ENCODE assay signal across 8 cellular contexts in the genomic region with DNA sequence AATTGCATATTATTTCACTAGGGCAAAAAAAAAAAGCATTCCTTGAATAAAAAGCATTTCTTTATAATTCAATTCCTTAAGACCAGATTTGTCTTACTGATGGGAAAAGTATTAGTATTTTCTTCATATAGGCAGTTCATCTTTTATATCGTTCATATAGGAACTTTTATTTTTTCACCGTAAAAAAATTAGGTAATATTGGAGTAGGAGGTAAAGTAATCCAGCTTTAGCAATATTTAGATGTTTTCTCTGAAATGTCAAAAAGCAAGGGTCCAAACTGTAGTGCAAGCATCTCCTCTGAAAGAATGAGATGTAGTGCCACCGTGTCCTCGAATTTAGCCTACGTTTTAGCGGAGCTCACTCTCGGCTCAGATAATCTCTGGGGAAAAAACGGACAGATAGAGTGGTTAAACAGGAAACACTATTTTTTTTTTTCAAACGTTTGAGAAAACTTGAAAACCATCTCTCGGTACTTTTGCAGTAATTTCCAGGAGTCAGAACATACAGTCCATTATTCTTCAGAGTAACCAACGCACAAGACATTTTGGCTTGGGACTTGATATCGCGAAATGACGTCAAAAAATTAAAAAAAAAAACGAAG. TPM values are rescaled to one million over a fixed set of nuclear protein-coding genes. Genes with fewer than 3 reads are reported as not detected.
A peak's percentile ranks its signal among the peaks of the same experiment; 100 is the strongest.
DNase-seq lines count a peak whose midpoint lies in the region; ATAC-seq and TF ChIP-seq lines count a peak whose summit lies in the region.

No MANE protein-coding gene starts in this region.

- H3K4me3 ChIP-seq in cardiac muscle cell = peak overlapping the region; percentile 78
- peak overlapping the region; percentile 57 for H3K4me3 ChIP-seq in iPS-15b (ENCODE audit: low read depth, low read length)
- H3K4me3 ChIP-seq in stomach smooth muscle (ENCODE audit: low read length in 2 of 2) = peak overlapping the region; percentile 79 to 81

- H3K9me3 Mint-ChIP-seq in activated CD4-positive, alpha-beta memory T cell treated with anti-CD3 and anti-CD28 coated beads for 36 hours = no peaks in the 10 kb centered on the region

- no peaks in the 10 kb centered on the region for H3K9me3 ChIP-seq in cardiac muscle cell (ENCODE audit: low read depth)
- H3K9me3 ChIP-seq in iPS-15b (ENCODE audit: control insufficient read depth, insufficient read depth, low read length) = no peaks in the 10 kb centered on the region
- peaks cover 0 to 3% of the 10 kb centered on the region in 2 donors for H3K9me3 ChIP-seq in stomach smooth muscle (ENCODE audit: control insufficient read depth in 2 of 2, low read length in 2 of 2)

- H3K36me3 Mint-ChIP-seq in activated CD4-positive, alpha-beta memory T cell treated with anti-CD3 and anti-CD28 coated beads for 36 hours = peaks cover 5% of the 10 kb centered on the region

- peaks cover 60% of the 10 kb centered on the region for H3K27me3 Mint-ChIP-seq in activated CD4-positive, alpha-beta memory T cell treated with anti-CD3 and anti-CD28 coated beads for 36 hours

- TF ChIP-seq CTCF in cardiac muscle cell (IDR thresholded peaks at IDR 0.05; ENCODE audit: low read depth, low read length) = no peak

- CTCF ChIA-PET in activated CD4-positive, alpha-beta memory T cell treated with anti-CD3 and anti-CD28 coated beads for 36 hours (lab: Charles Lee) = interaction anchor here (0.6 to 1.5 kb wide), 8 partner anchors 8 to 346 kb away, joined by 3 to 7 read pairs (median 4); a partner anchor contains a TSS

- H3K36me3 ChIP-seq in cardiac muscle cell (no peaks in the 10 kb centered on the region), iPS-15b (ENCODE audit: control insufficient read depth, insufficient read depth, low read length) (no peaks in the 10 kb centered on the region), stomach smooth muscle (ENCODE audit: control insufficient read depth in 2 of 2, insufficient read depth in 2 of 2, low read length in 2 of 2) (no peaks in the 10 kb centered on the region)

- H3K27ac ChIP-seq in cardiac muscle cell (no peak overlapping the region), stomach smooth muscle (ENCODE audit: low read length) (peak overlapping the region; percentile 85)

- H3K4me1 Mint-ChIP-seq in activated CD4-positive, alpha-beta memory T cell treated with anti-CD3 and anti-CD28 coated beads for 36 hours (ENCODE audit: low read depth) = peaks cover 26% of the 10 kb centered on the region

- H3K27me3 ChIP-seq in cardiac muscle cell (peaks cover 93% of the 10 kb centered on the region), iPS-15b (ENCODE audit: control insufficient read depth, insufficient read depth, low read length) (peaks cover 95% of the 10 kb centered on the region), stomach smooth muscle (ENCODE audit: control insufficient read depth in 1 of 2, insufficient read depth in 2 of 2, low read length in 2 of 2) (peaks cover 69 to 85% of the 10 kb centered on the region in 2 donors)

- no peak overlapping the region for H3K9ac ChIP-seq in iPS-15b (ENCODE audit: low read depth, low read length)
- H3K9ac ChIP-seq in stomach smooth muscle (ENCODE audit: low read length in 2 of 2) = peak overlapping the region; percentile 80 to 88

- no peak for DNase-seq in cardiac muscle cell (ENCODE audit: low read depth in 1 of 2, low spot score in 1 of 2)
- DNase-seq in Right ventricle myocardium superior = no peak
- no peak for DNase-seq in activated CD4-positive, alpha-beta memory T cell treated with anti-CD3 and anti-CD28 coated beads for 36 hours
- DNase-seq in activated gamma-delta T cell (lab: John Stamatoyannopoulos, UW) = no peak
- DNase-seq in NCI-H2107 treated with DMSO at 0.1 percent for 48 hours (lab: John Stamatoyannopoulos, UW; ENCODE audit: unreplicated experiment) = no peak

- peak overlapping the region; percentile 87 for H3K27ac Mint-ChIP-seq in activated CD4-positive, alpha-beta memory T cell treated with anti-CD3 and anti-CD28 coated beads for 36 hours

- H3K4me1 ChIP-seq in cardiac muscle cell (ENCODE audit: low read depth) (peaks cover 15% of the 10 kb centered on the region), iPS-15b (ENCODE audit: control insufficient read depth, insufficient read depth, low read length) (peaks cover 3% of the 10 kb centered on the region), stomach smooth muscle (ENCODE audit: control insufficient read depth, insufficient read depth, low read length) (peaks cover 26% of the 10 kb centered on the region)

- peak overlapping the region; percentile 83 for H3K4me3 Mint-ChIP-seq in activated CD4-positive, alpha-beta memory T cell treated with anti-CD3 and anti-CD28 coated beads for 36 hours

- POLR2A ChIA-PET in activated CD4-positive, alpha-beta memory T cell treated with anti-CD3 and anti-CD28 coated beads for 36 hours (lab: Charles Lee) = interaction anchor here (0.6 to 2.1 kb wide), 13 partner anchors 15 to 336 kb away, joined by 3 to 13 read pairs (median 4); a partner anchor contains a TSS

- ATAC-seq in Right ventricle myocardium superior (ENCODE audit: poor library complexity) (no peak), HG02981 (IDR thresholded peaks at IDR 0.05; ENCODE audit: unreplicated experiment) (no peak)

- intact Hi-C loops in Right ventricle myocardium superior (cut with DNase I) = no loop called here
- intact Hi-C loops in activated CD4-positive, alpha-beta memory T cell treated with anti-CD3 and anti-CD28 coated beads for 36 hours (cut with micrococcal nuclease) = loop anchor here (1.0 to 2.0 kb wide), 7 partner anchors 15 to 337 kb away; a partner anchor contains a TSS

RNA-seq across cellular contexts. Expression of a gene that starts 5.4 kb away (rescaled TPM):
- total RNA-seq in cardiac muscle cell = not detected in 2 replicates
- 0.66 TPM in 1 of 2 replicates, not detected in the other for polyA plus RNA-seq in cardiac muscle cell
- total RNA-seq in Right ventricle myocardium superior = not detected
- total RNA-seq in activated CD4-positive, alpha-beta memory T cell treated with anti-CD3 and anti-CD28 coated beads for 36 hours = under 1 TPM in 1 of 2 experiments, not detected in 1; 0.24 TPM

RNA-seq across cellular contexts. Expression of a gene that starts 19.0 kb away (rescaled TPM):
- 16.7 and 17.3 TPM in 2 replicates for total RNA-seq in cardiac muscle cell
- polyA plus RNA-seq in cardiac muscle cell = 10.4 and 12.9 TPM in 2 replicates
- 36.5 TPM for total RNA-seq in Right ventricle myocardium superior
- 10 to 100 TPM; 58.8 to 63.5 TPM for total RNA-seq in activated CD4-positive, alpha-beta memory T cell treated with anti-CD3 and anti-CD28 coated beads for 36 hours

RNA-seq across cellular contexts. Expression of a gene that starts 23.7 kb away (rescaled TPM):
- total RNA-seq in cardiac muscle cell = 24.8 and 54.3 TPM in 2 replicates
- 122 and 132 TPM in 2 replicates for polyA plus RNA-seq in cardiac muscle cell
- 87.0 TPM for total RNA-seq in Right ventricle myocardium superior
- 10 to 100 TPM; 84.6 to 91.4 TPM for total RNA-seq in activated CD4-positive, alpha-beta memory T cell treated with anti-CD3 and anti-CD28 coated beads for 36 hours
